8 cellular contexts compared by ENCODE assay signal in the genomic region with DNA sequence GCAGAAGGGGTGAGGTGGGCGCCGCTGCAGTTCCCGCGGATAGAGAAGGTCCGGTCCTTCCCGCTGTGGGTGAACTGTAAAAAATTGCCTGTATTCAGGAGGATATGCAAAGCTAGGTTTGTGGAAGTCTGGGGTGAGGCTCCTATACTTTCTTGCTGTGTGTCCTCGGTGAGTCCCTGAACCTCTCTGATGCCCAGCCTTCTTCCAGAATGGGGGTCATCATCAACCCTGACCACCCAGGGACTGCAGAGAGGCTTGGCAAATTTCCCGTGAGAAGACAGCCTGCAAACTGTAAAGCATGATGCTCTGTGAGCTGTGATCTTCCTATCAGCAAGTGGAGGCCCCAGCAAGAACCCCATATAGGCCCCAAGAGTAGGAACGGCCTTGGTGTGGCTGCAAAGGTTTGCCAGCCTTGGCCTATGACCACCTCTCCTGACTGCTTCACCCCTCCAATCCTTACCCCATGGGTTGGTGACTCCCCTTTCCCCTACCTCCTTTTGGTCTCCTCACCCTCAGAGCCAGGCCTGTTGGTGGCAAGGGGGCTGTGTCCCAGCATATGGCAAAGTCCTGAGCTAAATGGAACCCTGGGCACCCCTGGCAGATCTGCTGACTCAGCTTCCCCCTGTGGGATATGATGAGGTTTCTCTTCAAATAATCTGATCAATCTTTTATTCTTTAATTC. TPM values are rescaled to one million over a fixed set of nuclear protein-coding genes. Genes with fewer than 3 reads are reported as not detected.
DNase-seq lines count a peak whose midpoint lies in the region; ATAC-seq and TF ChIP-seq lines count a peak whose summit lies in the region.

No MANE protein-coding gene starts in this region.

- peak overlapping the region; percentile 56 for H3K9ac ChIP-seq in SK-N-MC (ENCODE audit: insufficient read length)
- H3K9ac ChIP-seq in skeletal muscle satellite cell (ENCODE audit: low read depth, low read length) = peak overlapping the region; percentile 84

- H3K9me3 ChIP-seq in right atrium auricular region (no peaks in the 10 kb centered on the region), SK-N-MC (ENCODE audit: low read depth, low read length) (no peaks in the 10 kb centered on the region), skeletal muscle satellite cell (replicated peaks; ENCODE audit: low read length) (no peaks in the 10 kb centered on the region)

- H3K27ac ChIP-seq in right atrium auricular region (peak overlapping the region; percentile 56 to 67), SK-N-MC (no peak overlapping the region)

- DNase-seq in right atrium auricular region (ENCODE audit: low spot score) (no peak), Right ventricle myocardium superior (no peak), SK-N-MC (ENCODE audit: low read depth, low spot score) (no peak), fibroblast of peridontal ligament (ENCODE audit: extremely low read depth) (peak; percentile 10), HuH-7.5 (ENCODE audit: low spot score) (no peak)
- DNase-seq in activated CD4-positive, CD25-positive, alpha-beta regulatory T cell treated with anti-CD3 and anti-CD28 coated beads, Interleukin-2, amount 50 U/mL, for 72 hours = no peak

- intact Hi-C loops in Right ventricle myocardium superior (cut with DNase I) = no loop called here

- peak overlapping the region; percentile 88 for H3K4me2 ChIP-seq in skeletal muscle satellite cell (ENCODE audit: low read length)

- H3K27me3 ChIP-seq in right atrium auricular region (no peaks in the 10 kb centered on the region), skeletal muscle satellite cell (ENCODE audit: control insufficient read depth, insufficient read depth, low read length) (no peaks in the 10 kb centered on the region)

- H3K4me3 ChIP-seq in right atrium auricular region (peak overlapping the region; percentile 69 to 85), SK-N-MC (peak overlapping the region; percentile 75), skeletal muscle satellite cell (ENCODE audit: low read length) (peak overlapping the region; percentile 91)

- ATAC-seq in Right ventricle myocardium superior (ENCODE audit: poor library complexity) (no peak), HG03439 (IDR thresholded peaks at IDR 0.05; ENCODE audit: unreplicated experiment) (no peak)

- no peak for TF ChIP-seq CTCF in right atrium auricular region (IDR thresholded peaks at IDR 0.05)

- H3K4me1 ChIP-seq in right atrium auricular region = peaks cover 3 to 17% of the 10 kb centered on the region in 2 donors
- peaks cover 22% of the 10 kb centered on the region for H3K4me1 ChIP-seq in skeletal muscle satellite cell (ENCODE audit: control insufficient read depth, insufficient read depth, low read length)

- H3K36me3 ChIP-seq in right atrium auricular region (peaks cover 16% of the 10 kb centered on the region), SK-N-MC (ENCODE audit: insufficient read depth, low read length) (no peaks in the 10 kb centered on the region; the same call in 1 of the 2 replicates), skeletal muscle satellite cell (ENCODE audit: insufficient read depth, low read length) (peaks cover 18% of the 10 kb centered on the region)

RNA-seq across cellular contexts. Expression of a gene that starts 0.8 kb away (rescaled TPM):
- total RNA-seq in right atrium auricular region (10 to 100 TPM; 13.7 to 32.0 TPM), Right ventricle myocardium superior (16.8 TPM)
- 38.8 and 40.6 TPM in 2 replicates for total RNA-seq in skeletal muscle satellite cell (2012; rRNA removed)

RNA-seq across cellular contexts. Expression of a gene that starts 31.0 kb away (rescaled TPM):
- total RNA-seq in right atrium auricular region = 1 to 10 TPM; 1.3 to 2.8 TPM
- not detected for total RNA-seq in Right ventricle myocardium superior
- 1.1 TPM in 1 of 2 replicates, not detected in the other for total RNA-seq in skeletal muscle satellite cell (2012; rRNA removed)
